In the genomic region with DNA sequence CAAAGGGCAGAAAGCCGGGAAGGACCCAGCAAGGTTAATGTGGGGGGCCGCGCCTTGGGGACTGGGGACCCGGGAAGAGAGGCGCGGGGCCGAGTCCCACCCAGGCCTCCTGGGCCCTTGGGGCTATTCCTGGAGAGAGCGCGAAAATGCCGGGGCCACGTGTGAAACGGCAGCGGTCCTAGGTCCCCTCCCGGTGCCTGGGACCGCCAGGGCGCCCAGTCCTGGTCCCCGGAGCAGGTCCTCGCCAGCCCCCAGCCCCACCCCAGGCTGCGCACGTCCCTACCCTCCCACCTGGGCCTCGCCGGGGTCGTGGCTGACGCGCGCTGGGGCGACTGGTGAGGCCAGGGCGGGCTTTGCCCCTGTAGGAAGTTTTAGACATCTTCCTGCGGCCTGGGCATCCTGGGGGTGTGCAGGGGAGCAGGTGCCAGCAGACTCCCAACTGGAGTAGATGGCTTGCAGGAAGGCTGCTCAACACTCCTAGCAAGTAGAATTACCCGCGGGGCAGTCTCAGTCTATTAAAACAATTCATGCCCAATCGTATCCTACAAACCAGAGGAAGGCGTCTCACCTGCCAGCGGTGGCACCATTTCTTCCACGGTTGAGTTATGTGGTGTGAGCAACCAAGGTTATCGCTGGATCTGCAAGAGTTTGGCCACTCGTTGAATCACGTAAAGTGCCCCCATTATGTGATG, we compare ENCODE assay signal across 2 cellular contexts.
TF ChIP-seq lines count a peak whose summit lies in the region.

No MANE protein-coding gene starts in this region.

TF ChIP-seq in liver, 16 proteins besides CTCF, POLR2A, EP300 and RAD21 (continued from another document):
- no peak for TF ChIP-seq TAF1 (conservative IDR thresholded peaks at IDR 0.05)
- no peak for TF ChIP-seq HNF4A (conservative IDR thresholded peaks at IDR 0.05)
- no peak for TF ChIP-seq NR2F2 (IDR thresholded peaks at IDR 0.05)
- TF ChIP-seq EGR1 (IDR thresholded peaks at IDR 0.05; ENCODE audit: low read depth in 2 of 2), result no peak
- TF ChIP-seq HNF4G (IDR thresholded peaks at IDR 0.05), result no peak
- TF ChIP-seq, protein P1, sequence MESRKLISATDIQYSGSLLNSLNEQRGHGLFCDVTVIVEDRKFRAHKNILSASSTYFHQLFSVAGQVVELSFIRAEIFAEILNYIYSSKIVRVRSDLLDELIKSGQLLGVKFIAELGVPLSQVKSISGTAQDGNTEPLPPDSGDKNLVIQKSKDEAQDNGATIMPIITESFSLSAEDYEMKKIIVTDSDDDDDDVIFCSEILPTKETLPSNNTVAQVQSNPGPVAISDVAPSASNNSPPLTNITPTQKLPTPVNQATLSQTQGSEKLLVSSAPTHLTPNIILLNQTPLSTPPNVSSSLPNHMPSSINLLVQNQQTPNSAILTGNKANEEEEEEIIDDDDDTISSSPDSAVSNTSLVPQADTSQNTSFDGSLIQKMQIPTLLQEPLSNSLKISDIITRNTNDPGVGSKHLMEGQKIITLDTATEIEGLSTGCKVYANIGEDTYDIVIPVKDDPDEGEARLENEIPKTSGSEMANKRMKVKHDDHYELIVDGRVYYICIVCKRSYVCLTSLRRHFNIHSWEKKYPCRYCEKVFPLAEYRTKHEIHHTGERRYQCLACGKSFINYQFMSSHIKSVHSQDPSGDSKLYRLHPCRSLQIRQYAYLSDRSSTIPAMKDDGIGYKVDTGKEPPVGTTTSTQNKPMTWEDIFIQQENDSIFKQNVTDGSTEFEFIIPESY (IDR thresholded peaks at IDR 0.05), result no peak
- TF ChIP-seq FOXA1 (IDR thresholded peaks at IDR 0.05), result no peak
- TF ChIP-seq REST (IDR thresholded peaks at IDR 0.05), result no peak
- TF ChIP-seq FOXA2 (IDR thresholded peaks at IDR 0.05), result no peak
- TF ChIP-seq MAX (IDR thresholded peaks at IDR 0.05), result no peak
- no peak for TF ChIP-seq YY1 (IDR thresholded peaks at IDR 0.05)
- no peak for TF ChIP-seq JUND (IDR thresholded peaks at IDR 0.05)
- no peak for TF ChIP-seq RXRA (IDR thresholded peaks at IDR 0.05)
- TF ChIP-seq, protein P2, sequence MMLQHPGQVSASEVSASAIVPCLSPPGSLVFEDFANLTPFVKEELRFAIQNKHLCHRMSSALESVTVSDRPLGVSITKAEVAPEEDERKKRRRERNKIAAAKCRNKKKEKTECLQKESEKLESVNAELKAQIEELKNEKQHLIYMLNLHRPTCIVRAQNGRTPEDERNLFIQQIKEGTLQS (IDR thresholded peaks at IDR 0.05), result no peak

TF ChIP-seq in HepG2, 621 proteins besides CTCF, POLR2A, EP300 and RAD21 (continued from another document):
- TF ChIP-seq ZNF724P (CRISPR knock-in tag; IDR thresholded peaks at IDR 0.05; ENCODE audit: borderline replicate concordance) (no peak), RXRB (CRISPR knock-in tag; IDR thresholded peaks at IDR 0.05; ENCODE audit: borderline replicate concordance) (no peak), ZNF460 (CRISPR knock-in tag; IDR thresholded peaks at IDR 0.05; ENCODE audit: borderline replicate concordance) (no peak), ZC3H13 (CRISPR knock-in tag; IDR thresholded peaks at IDR 0.05) (no peak), ZNF326 (CRISPR knock-in tag; IDR thresholded peaks at IDR 0.05; ENCODE audit: borderline replicate concordance) (no peak), MIER3 (CRISPR knock-in tag; IDR thresholded peaks at IDR 0.05; ENCODE audit: borderline replicate concordance) (no peak), ZNF121 (CRISPR knock-in tag; IDR thresholded peaks at IDR 0.05) (no peak), HMG20B (CRISPR knock-in tag; conservative IDR thresholded peaks at IDR 0.05) (no peak), ZNF180 (CRISPR knock-in tag; IDR thresholded peaks at IDR 0.05; ENCODE audit: borderline replicate concordance, low read depth) (no peak)
